Comparison of ENCODE assay signal across 8 cellular contexts in genomic region chr11:73376168-73376802, GRCh38. TPM values are rescaled to one million over a fixed set of nuclear protein-coding genes. Genes with fewer than 3 reads are reported as not detected.
DNase-seq lines count a peak whose midpoint lies in the region; ATAC-seq and TF ChIP-seq lines count a peak whose summit lies in the region.

Gene RELT (plus strand): TSS chr11:73376399. CDS start chr11:73389137, 12,738 bp downstream.

- peaks cover 11% of the 10 kb centered on the region for H3K4me1 Mint-ChIP-seq in glutamatergic neuron (ENCODE audit: low read depth, unreplicated experiment)

- peaks cover 6% of the 10 kb centered on the region for H3K4me1 ChIP-seq in ovary (ENCODE audit: insufficient read depth)
- H3K4me1 ChIP-seq in thyroid gland = peaks cover 15 to 26% of the 10 kb centered on the region in 2 donors

- peak within 1 kb of the TSS; percentile 82 for H3K4me3 Mint-ChIP-seq in glutamatergic neuron (ENCODE audit: unreplicated experiment)

- H3K36me3 Mint-ChIP-seq in activated naive CD4-positive, alpha-beta T cell treated with anti-CD3 and anti-CD28 coated beads, Interleukin-2, amount 50 U/mL, for 72 hours = peaks cover 5 to 6% of the 10 kb centered on the region in 2 donors
- H3K36me3 Mint-ChIP-seq in glutamatergic neuron (ENCODE audit: unreplicated experiment) = no peaks in the 10 kb centered on the region

- peaks cover 4% of the 10 kb centered on the region for H3K27me3 Mint-ChIP-seq in glutamatergic neuron (ENCODE audit: unreplicated experiment)

- H3K9me3 Mint-ChIP-seq in activated naive CD4-positive, alpha-beta T cell treated with anti-CD3 and anti-CD28 coated beads, Interleukin-2, amount 50 U/mL, for 72 hours = no peaks in the 10 kb centered on the region
- H3K9me3 Mint-ChIP-seq in glutamatergic neuron (ENCODE audit: unreplicated experiment) = peaks cover 15% of the 10 kb centered on the region

- H3K4me3 ChIP-seq in HFF-Myc (replicated peaks; ENCODE audit: low read depth, low read length) (peak within 1 kb of the TSS; percentile 77), ovary (peak within 1 kb of the TSS; percentile 56), thyroid gland (replicated peaks in 1 of 3) (peak within 1 kb of the TSS; percentile 52 to 78 (median 54))

- H3K9me3 ChIP-seq in ovary = no peaks in the 10 kb centered on the region
- H3K9me3 ChIP-seq in thyroid gland = no peaks in the 10 kb centered on the region

- WGBS in ovary, 3 donors = 0 to 1% (median 1%) methylated on average over 38 to 95 of the region's 95 CpGs
- 0% methylated on average over 12 to 29 of the region's 95 CpGs for WGBS in thyroid gland, 2 donors

- peak; percentile 76 for TF ChIP-seq CTCF in HFF-Myc (IDR thresholded peaks at IDR 0.05; ENCODE audit: low read depth, low read length, missing control alignments)
- peak; percentile 86 for TF ChIP-seq CTCF in glutamatergic neuron (IDR thresholded peaks at IDR 0.05; ENCODE audit: partially characterized antibody, unreplicated experiment)
- TF ChIP-seq CTCF in ovary (IDR thresholded peaks at IDR 0.05) = peak; percentile 90 to 97 (median 96)
- peak; percentile 55 to 99 (median 97) for TF ChIP-seq CTCF in thyroid gland (IDR thresholded peaks at IDR 0.05)

- H3K27ac ChIP-seq in ovary (peak within 1 kb of the TSS; percentile 74 to 78), thyroid gland (peak within 1 kb of the TSS; percentile 3 to 75 (median 47))

- peak; percentile 98 for TF ChIP-seq POLR2A in GM10847 (IDR thresholded peaks at IDR 0.05; ENCODE audit: extremely low read depth, insufficient read length)
- peak; percentile 77 for TF ChIP-seq POLR2A in ovary (IDR thresholded peaks at IDR 0.05)
- TF ChIP-seq POLR2A in thyroid gland (IDR thresholded peaks at IDR 0.05) = peak; percentile 29 to 94

- H3K36me3 ChIP-seq in ovary (no peaks in the 10 kb centered on the region), thyroid gland (no peaks in the 10 kb centered on the region)

- H3K27me3 ChIP-seq in ovary = no peaks in the 10 kb centered on the region
- H3K27me3 ChIP-seq in thyroid gland = no peaks in the 10 kb centered on the region

- peak within 1 kb of the TSS; percentile 94 to 97 for H3K27ac Mint-ChIP-seq in activated naive CD4-positive, alpha-beta T cell treated with anti-CD3 and anti-CD28 coated beads, Interleukin-2, amount 50 U/mL, for 72 hours
- H3K27ac Mint-ChIP-seq in glutamatergic neuron (ENCODE audit: unreplicated experiment) = peak within 1 kb of the TSS; percentile 28

- TF ChIP-seq EP300 in ovary (IDR thresholded peaks at IDR 0.05) = no peak

- peak; percentile 43 for DNase-seq in HFF-Myc (ENCODE audit: extremely low read depth, low read depth)
- peak; percentile 80 for DNase-seq in MV-4-11 (lab: John Stamatoyannopoulos, UW)
- DNase-seq in SKM-1 (lab: John Stamatoyannopoulos, UW; ENCODE audit: unreplicated experiment) = peak; percentile 79
- DNase-seq in activated naive CD4-positive, alpha-beta T cell treated with anti-CD3 and anti-CD28 coated beads, Interleukin-2, amount 50 U/mL, for 72 hours (ENCODE audit: low spot score in 2 of 2) = peak; percentile 93 to 100
- peak; percentile 94 for DNase-seq in glutamatergic neuron
- DNase-seq in ovary = peak; percentile 78 to 94 (median 86)
- peak; percentile 87 to 88 for DNase-seq in thyroid gland

- intact Hi-C loops in ovary (cut with DNase I) = no loop called here
- intact Hi-C loops in thyroid gland (cut with DNase I) = no loop called here

- peak; percentile 78 to 84 for ATAC-seq in activated naive CD4-positive, alpha-beta T cell treated with anti-CD3 and anti-CD28 coated beads, Interleukin-2, amount 50 U/mL, for 72 hours

RNA-seq across cellular contexts. Expression of gene RELT, which starts in this region (rescaled TPM):
- 10 to 100 TPM; 23.2 to 28.2 TPM for total RNA-seq in activated naive CD4-positive, alpha-beta T cell treated with anti-CD3 and anti-CD28 coated beads, Interleukin-2, amount 50 U/mL, for 72 hours
- total RNA-seq in glutamatergic neuron (ENCODE audit: unreplicated experiment) (9.2 TPM), ovary (1 to 10 TPM in 6 of 7 donors, under 1 TPM in 1; 0.95 to 4.7 (median 2.3) TPM), thyroid gland (1 to 10 TPM; 1.6 to 3.5 (median 1.9) TPM)
- polyA plus RNA-seq in ovary = 1 to 10 TPM in 1 of 2 donors, under 1 TPM in 1; 0.38 to 1.1 TPM

Comparison
In these comparisons a context has a peak if more than half of its experiments do, and no peak if none do; other contexts are left out.
1. Peak in every context shown above with its lines: DNase-seq, ATAC-seq, H3K4me3 ChIP-seq and H3K27ac ChIP-seq.
2. DNase-seq: peak in every context shown above with its lines; median percentile 96 in activated naive CD4-positive, alpha-beta T cell treated with anti-CD3 and anti-CD28 coated beads, Interleukin-2, amount 50 U/mL, for 72 hours; 94 in glutamatergic neuron; 88 in thyroid gland; 86 in ovary; 80 in MV-4-11; 79 in SKM-1; 43 in HFF-Myc.